1 cellular context compared by ENCODE assay signal in genomic region chr6:2324166-2324953, GRCh38.
TF ChIP-seq lines count a peak whose summit lies in the region.

No MANE protein-coding gene starts in this region.

TF ChIP-seq in HepG2, 621 proteins besides CTCF, POLR2A, EP300 and RAD21:
- TF ChIP-seq HNF1A (IDR thresholded peaks at IDR 0.05; ENCODE audit: low read depth) (0 out of 2 replicates have a peak, but pooled peaks have one; percentile 17), HNF1A (CRISPR knock-in tag; IDR thresholded peaks at IDR 0.05; ENCODE audit: borderline replicate concordance) (no peak), ZNF841 (CRISPR knock-in tag; IDR thresholded peaks at IDR 0.05; ENCODE audit: borderline replicate concordance) (peak; percentile 91; the same call in 1 of the 2 replicates), ZNF644 (CRISPR knock-in tag; IDR thresholded peaks at IDR 0.05; ENCODE audit: low read depth) (no peak)
